8 cellular contexts compared by ENCODE assay signal in genomic region chr1:221439008-221439733, GRCh38.
DNase-seq lines count a peak whose midpoint lies in the region; ATAC-seq, FAIRE-seq and TF ChIP-seq lines count a peak whose summit lies in the region.

No MANE protein-coding gene starts in this region.

- peak; percentile 34 for DNase-seq in activated T-cell treated with anti-CD3 and anti-CD28 coated beads for 1 hour (ENCODE audit: low read depth)
- DNase-seq in activated T-cell treated with anti-CD3 and anti-CD28 coated beads, Interleukin-2, amount 50 U/mL, for 1 hour: no peak
- peak; percentile 56 for DNase-seq in T-helper 22 cell (ENCODE audit: low read depth)
- peak; percentile 98 for DNase-seq in bronchial epithelial cell (ENCODE audit: low read depth)
- no peak for DNase-seq in sigmoid colon
- DNase-seq in DMS79 treated with DMSO at 0.1 percent for 48 hours (lab: John Stamatoyannopoulos, UW): no peak
- no peak for DNase-seq in cardiac septum (ENCODE audit: low spot score)

- H3K36me3 ChIP-seq in bronchial epithelial cell (ENCODE audit: control insufficient read depth, insufficient read depth, low read length): no peaks in the 10 kb centered on the region
- H3K36me3 ChIP-seq in sigmoid colon: no peaks in the 10 kb centered on the region

- H3K27me3 ChIP-seq in bronchial epithelial cell (ENCODE audit: control insufficient read depth, insufficient read depth, low read length) (no peaks in the 10 kb centered on the region), sigmoid colon (no peaks in the 10 kb centered on the region)

- TF ChIP-seq POLR2A in sigmoid colon (IDR thresholded peaks at IDR 0.05): no peak

- WGBS in sigmoid colon, 2 donors: 51 to 70% methylated on average over 4 of the region's 4 CpGs

- TF ChIP-seq CTCF in bronchial epithelial cell (IDR thresholded peaks at IDR 0.05; ENCODE audit: insufficient read depth, low read length, severe bottlenecking) (no peak), sigmoid colon (IDR thresholded peaks at IDR 0.05) (no peak)

- peak; percentile 77 for ATAC-seq in HG03139 (IDR thresholded peaks at IDR 0.05; ENCODE audit: unreplicated experiment)

- H3K4me1 ChIP-seq in sigmoid colon: peaks cover 0 to 53% (median 32%) of the 10 kb centered on the region in 4 donors

- H3K4me3 ChIP-seq in bronchial epithelial cell (ENCODE audit: low read depth, low read length): no peak overlapping the region
- H3K4me3 ChIP-seq in sigmoid colon: no peak overlapping the region

- peak overlapping the region; percentile 65 to 79 (median 77) for H3K27ac ChIP-seq in sigmoid colon

- TF ChIP-seq EP300 in sigmoid colon (IDR thresholded peaks at IDR 0.05): no peak

- FAIRE-seq in bronchial epithelial cell (lab: Jason Lieb, UNC): peak; percentile 86

- H3K9me3 ChIP-seq in sigmoid colon: no peaks in the 10 kb centered on the region

- intact Hi-C loops in sigmoid colon (cut with DNase I) (loop anchor here (5.0 to 10.0 kb wide), 6 partner anchors 177 to 1016 kb away; no protein-coding TSS in a partner anchor), cardiac septum (cut with DNase I) (loop anchor here (5.0 kb wide), 1 partner anchor 237 kb away; no protein-coding TSS in a partner anchor)

Comparison
In these comparisons a context has a peak if more than half of its experiments do, and no peak if none do; other contexts are left out.
1. DNase-seq: peak in activated T-cell treated with anti-CD3 and anti-CD28 coated beads for 1 hour (single experiment), T-helper 22 cell (single experiment) and bronchial epithelial cell (single experiment); none in activated T-cell treated with anti-CD3 and anti-CD28 coated beads, Interleukin-2, amount 50 U/mL, for 1 hour (single experiment), sigmoid colon (single experiment), DMS79 treated with DMSO at 0.1 percent for 48 hours (single experiment) and cardiac septum (single experiment).